27 cellular contexts compared by ENCODE assay signal in genomic region chr11:71393283-71393682, GRCh38.
"Had no signal": no experiment of that assay in that cellular context is flagged by ENCODE, and none has a peak within 500 bp of the region (broad histone marks: within the 10 kb centered on the region; RNA-seq: fewer than 3 reads in every experiment).

No MANE protein-coding gene starts in this region.

- ATAC-seq: activated CD8-positive, alpha-beta memory T cell treated with anti-CD3 and anti-CD28 coated beads, Interleukin-2, amount 10 ng/mL, durations not matched to agents 7 days and 5 days; activated CD8-positive, alpha-beta T cell treated with anti-CD3 and anti-CD28 coated beads, Interleukin-2, amount 10 ng/mL, durations not matched to agents 7 days and 5 days; activated naive CD8-positive, alpha-beta T cell treated with anti-CD3 and anti-CD28 coated beads, Interleukin-2, amount 50 U/mL, for 24 hours had no signal

- DNase-seq: activated B cell treated with CpG ODN at 0.5 μM for 24 hours; activated CD4-positive, alpha-beta memory T cell treated with anti-CD3 and anti-CD28 coated beads, Interleukin-2, amount 10 ng/mL, durations not matched to agents 7 days and 5 days; activated CD4-positive, alpha-beta T cell treated with anti-CD3 and anti-CD28 coated beads for 4 hours; activated CD4-positive, alpha-beta T cell treated with anti-CD3 and anti-CD28 coated beads, Interleukin-2, amount 10 ng/mL, durations not matched to agents 24 days and 14 days; activated CD4-positive, alpha-beta T cell treated with anti-CD3 and anti-CD28 coated beads, Interleukin-2, amount 50 U/mL, for 48 hours; activated CD4-positive, CD25-positive, alpha-beta regulatory T cell treated with anti-CD3 and anti-CD28 coated beads, Interleukin-2, amount 50 U/mL, for 72 hours; activated CD8-positive, alpha-beta memory T cell treated with anti-CD3 and anti-CD28 coated beads for 24 hours; activated CD8-positive, alpha-beta memory T cell treated with anti-CD3 and anti-CD28 coated beads, Interleukin-2, amount 10 ng/mL, durations not matched to agents 7 days and 5 days; activated CD8-positive, alpha-beta memory T cell treated with anti-CD3 and anti-CD28 coated beads, Interleukin-2, amount 50 U/mL, for 48 hours; activated CD8-positive, alpha-beta T cell treated with anti-CD3 and anti-CD28 coated beads, Interleukin-2, amount 10 ng/mL, durations not matched to agents 7 days and 5 days; activated effector memory CD4-positive, alpha-beta T cell treated with Interleukin-2 at 50 U/mL for 16 hours; activated gamma-delta T cell; activated naive CD4-positive, alpha-beta T cell treated with anti-CD3 and anti-CD28 coated beads, Interleukin-2, amount 10 ng/mL, durations not matched to agents 7 days and 5 days; activated naive CD4-positive, alpha-beta T cell treated with Interleukin-2 at 50 U/mL for 16 hours; activated naive CD8-positive, alpha-beta T cell treated with anti-CD3 and anti-CD28 coated beads, Interleukin-2, amount 10 ng/mL, durations not matched to agents 7 days and 5 days; activated naive CD8-positive, alpha-beta T cell treated with anti-CD3 and anti-CD28 coated beads, Interleukin-2, amount 50 U/mL, for 24 hours; activated T-cell treated with anti-CD3 and anti-CD28 coated beads, Interleukin-2, amount 50 U/mL, for 24 hours; activated T-cell treated with anti-CD3 and anti-CD28 coated beads, Interleukin-2, amount 50 U/mL, for 48 hours; amygdala; anterior cingulate cortex; central memory CD4-positive, alpha-beta T cell; T-helper 1 cell; T-helper 2 cell; T-helper 9 cell had no signal

- H3K27ac ChIP-seq: ascending aorta, VCaP had no signal

- H3K36me3 ChIP-seq: ascending aorta had no signal

- H3K4me3 ChIP-seq: ascending aorta had no signal

- FAIRE-seq: TTC549 had no signal

- H3K27me3 ChIP-seq: ascending aorta had no signal

- H3K4me1 ChIP-seq: ascending aorta had no signal

- H3K9me3 ChIP-seq: ascending aorta had no signal
